8 cellular contexts compared by ENCODE assay signal in genomic region chr19:17234911-17235617, GRCh38. TPM values are rescaled to one million over a fixed set of nuclear protein-coding genes. Genes with fewer than 3 reads are reported as not detected.
DNase-seq lines count a peak whose midpoint lies in the region; ATAC-seq and TF ChIP-seq lines count a peak whose summit lies in the region.
"Had no signal": no experiment of that assay in that cellular context is flagged by ENCODE, and none has a peak within 500 bp of the region (broad histone marks: within the 10 kb centered on the region; RNA-seq: fewer than 3 reads in every experiment).

No MANE protein-coding gene starts in this region.

- H3K79me2 ChIP-seq in OCI-LY3 (ENCODE audit: low read length) = peaks cover 11% of the 10 kb centered on the region
- peaks cover 11% of the 10 kb centered on the region for H3K79me2 ChIP-seq in parathyroid adenoma

- peak overlapping the region; percentile 84 for H3K4me3 ChIP-seq in OCI-LY3 (ENCODE audit: low read length)
- H3K4me3 ChIP-seq in foreskin fibroblast (ENCODE audit: low read depth in 1 of 2, low read length in 2 of 2) = peak overlapping the region; percentile 34 to 53
- H3K4me3 ChIP-seq in parathyroid adenoma (ENCODE audit: low read depth, low read length) = peak overlapping the region; percentile 16

- no peaks in the 10 kb centered on the region for H3K36me3 Mint-ChIP-seq in activated T-helper 1 cell treated with anti-CD3 and anti-CD28 coated beads, Interleukin-12 subunit alpha, Interleukin-12 subunit beta, Interleukin-2, Interleukin-4 antibody, amounts not matched to agents 30 ng/mL and 10 ng/mL and 1 ng/mL, durations not matched to agents 14 hours and 24 hours and 36 hours (ENCODE audit: low read depth)

- H3K4me3 Mint-ChIP-seq in activated T-helper 1 cell treated with anti-CD3 and anti-CD28 coated beads, Interleukin-12 subunit alpha, Interleukin-12 subunit beta, Interleukin-2, Interleukin-4 antibody, amounts not matched to agents 30 ng/mL and 10 ng/mL and 1 ng/mL, durations not matched to agents 14 hours and 24 hours and 36 hours = peak overlapping the region; percentile 85

- ATAC-seq in HG03045 (IDR thresholded peaks at IDR 0.05; ENCODE audit: unreplicated experiment) = peak; percentile 32

- intact Hi-C loops in activated T-helper 1 cell treated with anti-CD3 and anti-CD28 coated beads, Interleukin-12 subunit alpha, Interleukin-12 subunit beta, Interleukin-2, Interleukin-4 antibody, amounts not matched to agents 30 ng/mL and 10 ng/mL and 1 ng/mL, durations not matched to agents 14 hours and 24 hours and 36 hours (cut with micrococcal nuclease) = loop anchor here (1.0 to 2.0 kb wide), 6 partner anchors 9 to 160 kb away; partner anchors contain the start of genes BABAM1, HAUS8, MYO9B and OCEL1

- H3K27ac ChIP-seq in OCI-LY3 (ENCODE audit: low read length) (peak overlapping the region; percentile 37), parathyroid adenoma (peak overlapping the region; percentile 55)

- H3K4me1 ChIP-seq in OCI-LY3 (ENCODE audit: low read length) = peaks cover 11% of the 10 kb centered on the region
- peaks cover 16% of the 10 kb centered on the region for H3K4me1 ChIP-seq in parathyroid adenoma

- TF ChIP-seq CTCF in OCI-LY3 (IDR thresholded peaks at IDR 0.05; ENCODE audit: low read depth, low read length) (no peak), foreskin fibroblast (IDR thresholded peaks at IDR 0.05; ENCODE audit: low read depth, low read length) (no peak), parathyroid adenoma (IDR thresholded peaks at IDR 0.05) (no peak)

- no peak overlapping the region for H2AFZ ChIP-seq in OCI-LY3 (ENCODE audit: low read depth, low read length)
- H2AFZ ChIP-seq in parathyroid adenoma = peak overlapping the region; percentile 64

- TF ChIP-seq POLR2A in GM15510 (IDR thresholded peaks at IDR 0.05; ENCODE audit: borderline replicate concordance, extremely low read depth, insufficient read length) = peak; percentile 39

- peak overlapping the region; percentile 79 for H3K27ac Mint-ChIP-seq in activated T-helper 1 cell treated with anti-CD3 and anti-CD28 coated beads, Interleukin-12 subunit alpha, Interleukin-12 subunit beta, Interleukin-2, Interleukin-4 antibody, amounts not matched to agents 30 ng/mL and 10 ng/mL and 1 ng/mL, durations not matched to agents 14 hours and 24 hours and 36 hours

- H3K27me3 Mint-ChIP-seq in activated T-helper 1 cell treated with anti-CD3 and anti-CD28 coated beads, Interleukin-12 subunit alpha, Interleukin-12 subunit beta, Interleukin-2, Interleukin-4 antibody, amounts not matched to agents 30 ng/mL and 10 ng/mL and 1 ng/mL, durations not matched to agents 14 hours and 24 hours and 36 hours (ENCODE audit: insufficient read depth) = no peaks in the 10 kb centered on the region

- no peaks in the 10 kb centered on the region for H3K27me3 ChIP-seq in OCI-LY3 (ENCODE audit: low read depth, low read length)
- no peaks in the 10 kb centered on the region for H3K27me3 ChIP-seq in parathyroid adenoma (ENCODE audit: control insufficient read depth, insufficient read depth, low read length)

- H3K9me3 ChIP-seq in OCI-LY3 (ENCODE audit: insufficient read depth, low read length) (no peaks in the 10 kb centered on the region), parathyroid adenoma (ENCODE audit: control insufficient read depth, low read length) (no peaks in the 10 kb centered on the region)

- peak overlapping the region; percentile 98 for H3K4me2 ChIP-seq in OCI-LY3 (ENCODE audit: low read length)
- H3K4me2 ChIP-seq in parathyroid adenoma (ENCODE audit: low read length) = peak overlapping the region; percentile 81

- peak; percentile 60 for DNase-seq in activated T-helper 1 cell treated with anti-CD3 and anti-CD28 coated beads, Interleukin-12 subunit alpha, Interleukin-12 subunit beta, Interleukin-2, Interleukin-4 antibody, amounts not matched to agents 30 ng/mL and 10 ng/mL and 1 ng/mL, durations not matched to agents 14 hours and 24 hours and 36 hours (ENCODE audit: low spot score)
- DNase-seq in foreskin fibroblast = peak; percentile 47 to 80
- DNase-seq in foreskin melanocyte = no peak

- peaks cover 11% of the 10 kb centered on the region; the same call in 1 of the 2 replicates for H4K20me1 ChIP-seq in OCI-LY3 (ENCODE audit: insufficient read depth, low read length)

- peaks cover 13% of the 10 kb centered on the region for H3K4me1 Mint-ChIP-seq in activated T-helper 1 cell treated with anti-CD3 and anti-CD28 coated beads, Interleukin-12 subunit alpha, Interleukin-12 subunit beta, Interleukin-2, Interleukin-4 antibody, amounts not matched to agents 30 ng/mL and 10 ng/mL and 1 ng/mL, durations not matched to agents 14 hours and 24 hours and 36 hours (ENCODE audit: low read depth)

- H3K36me3 ChIP-seq in OCI-LY3 (replicated peaks; ENCODE audit: low read depth, low read length) (peaks cover 16% of the 10 kb centered on the region), parathyroid adenoma (ENCODE audit: control insufficient read depth, insufficient read depth, low read length) (no peaks in the 10 kb centered on the region)

- no peaks in the 10 kb centered on the region for H3K9me3 Mint-ChIP-seq in activated T-helper 1 cell treated with anti-CD3 and anti-CD28 coated beads, Interleukin-12 subunit alpha, Interleukin-12 subunit beta, Interleukin-2, Interleukin-4 antibody, amounts not matched to agents 30 ng/mL and 10 ng/mL and 1 ng/mL, durations not matched to agents 14 hours and 24 hours and 36 hours

- H3K9ac ChIP-seq in OCI-LY3 (ENCODE audit: low read length) (peak overlapping the region; percentile 72), parathyroid adenoma (no peak overlapping the region)

RNA-seq across cellular contexts. Expression of gene OCEL1, which starts 9.0 kb away (rescaled TPM):
- total RNA-seq in activated T-helper 1 cell treated with anti-CD3 and anti-CD28 coated beads, Interleukin-12 subunit alpha, Interleukin-12 subunit beta, Interleukin-2, Interleukin-4 antibody, amounts not matched to agents 30 ng/mL and 10 ng/mL and 1 ng/mL, durations not matched to agents 14 hours and 24 hours and 36 hours = 17.0 and 19.6 TPM in 2 replicates

RNA-seq across cellular contexts. Expression of gene NR2F6, which starts 10.7 kb away (rescaled TPM):
- total RNA-seq in activated T-helper 1 cell treated with anti-CD3 and anti-CD28 coated beads, Interleukin-12 subunit alpha, Interleukin-12 subunit beta, Interleukin-2, Interleukin-4 antibody, amounts not matched to agents 30 ng/mL and 10 ng/mL and 1 ng/mL, durations not matched to agents 14 hours and 24 hours and 36 hours = 14.3 and 14.4 TPM in 2 replicates

RNA-seq across cellular contexts. Expression of gene USE1, which starts 19.9 kb away (rescaled TPM):
- total RNA-seq in activated T-helper 1 cell treated with anti-CD3 and anti-CD28 coated beads, Interleukin-12 subunit alpha, Interleukin-12 subunit beta, Interleukin-2, Interleukin-4 antibody, amounts not matched to agents 30 ng/mL and 10 ng/mL and 1 ng/mL, durations not matched to agents 14 hours and 24 hours and 36 hours = 34.6 and 36.0 TPM in 2 replicates

RNA-seq across cellular contexts. Expression of gene USHBP1, which starts 29.5 kb away (rescaled TPM):
- total RNA-seq in activated T-helper 1 cell treated with anti-CD3 and anti-CD28 coated beads, Interleukin-12 subunit alpha, Interleukin-12 subunit beta, Interleukin-2, Interleukin-4 antibody, amounts not matched to agents 30 ng/mL and 10 ng/mL and 1 ng/mL, durations not matched to agents 14 hours and 24 hours and 36 hours = 0.10 and 0.26 TPM in 2 replicates
- total RNA-seq: myocyte had no signal

RNA-seq across cellular contexts. Expression of gene BABAM1, which starts 32.2 kb away (rescaled TPM):
- total RNA-seq in activated T-helper 1 cell treated with anti-CD3 and anti-CD28 coated beads, Interleukin-12 subunit alpha, Interleukin-12 subunit beta, Interleukin-2, Interleukin-4 antibody, amounts not matched to agents 30 ng/mL and 10 ng/mL and 1 ng/mL, durations not matched to agents 14 hours and 24 hours and 36 hours = 114 and 120 TPM in 2 replicates

Comparison
In these comparisons a context has a peak if more than half of its experiments do, and no peak if none do; other contexts are left out.
1. H3K4me3 ChIP-seq: peak in every context shown above with its lines; median percentile 84 in OCI-LY3; 44 in foreskin fibroblast; 16 in parathyroid adenoma.